Comparison of ENCODE assay signal across 23 cellular contexts in genomic region chr1:87612966-87613365, GRCh38.
"Had no signal": no experiment of that assay in that cellular context is flagged by ENCODE, and none has a peak within 500 bp of the region (broad histone marks: within the 10 kb centered on the region; RNA-seq: fewer than 3 reads in every experiment).

No MANE protein-coding gene starts in this region.

- ATAC-seq: activated CD8-positive, alpha-beta T cell treated with anti-CD3 and anti-CD28 coated beads, Interleukin-2, amount 10 ng/mL, durations not matched to agents 7 days and 5 days; activated naive CD4-positive, alpha-beta T cell treated with anti-CD3 and anti-CD28 coated beads, Interleukin-2, amount 50 U/mL, for 72 hours; activated T-cell treated with anti-CD3 and anti-CD28 coated beads, Interleukin-2, amount 50 U/mL, for 72 hours; body of pancreas; left ventricle myocardium superior; right lobe of liver; stimulated activated naive CD8-positive, alpha-beta T cell treated with anti-CD3 and anti-CD28 coated beads, Interleukin-15, Interleukin-2, amounts not matched to agents 100 U/mL and 50 U/mL, for 24 hours had no signal

- H3K27ac Mint-ChIP-seq: activated B cell treated with CpG ODN at 0.5 μM for 24 hours; activated CD8-positive, alpha-beta T cell treated with anti-CD3 and anti-CD28 coated beads, Interleukin-2, amount 10 ng/mL, durations not matched to agents 7 days and 5 days; activated naive CD4-positive, alpha-beta T cell treated with anti-CD3 and anti-CD28 coated beads, Interleukin-2, amount 50 U/mL, for 72 hours; activated T-cell treated with anti-CD3 and anti-CD28 coated beads, Interleukin-2, amount 50 U/mL, for 72 hours; T-helper 2 cell treated with Interferon-gamma antibody and Interleukin-4, amounts not matched to agents 5 μg/mL and 100 μg/mL, for 36 hours had no signal

- FAIRE-seq: colon, frontal cortex, islet of Langerhans had no signal

- H3K4me1 ChIP-seq: body of pancreas, right lobe of liver, testis, upper lobe of left lung had no signal

- H3K4me1 Mint-ChIP-seq: activated B cell treated with CpG ODN at 0.5 μM for 24 hours had no signal

- H3K36me3 Mint-ChIP-seq: activated naive CD4-positive, alpha-beta T cell treated with anti-CD3 and anti-CD28 coated beads, Interleukin-2, amount 50 U/mL, for 72 hours had no signal

- H3K27me3 Mint-ChIP-seq: activated B cell treated with CpG ODN at 0.5 μM for 24 hours had no signal

- H3K4me3 Mint-ChIP-seq: activated B cell treated with CpG ODN at 0.5 μM for 24 hours; activated CD8-positive, alpha-beta T cell treated with anti-CD3 and anti-CD28 coated beads, Interleukin-2, amount 10 ng/mL, durations not matched to agents 7 days and 5 days; activated T-cell treated with anti-CD3 and anti-CD28 coated beads, Interleukin-2, amount 50 U/mL, for 72 hours; nephron; T-helper 2 cell treated with Interferon-gamma antibody and Interleukin-4, amounts not matched to agents 5 μg/mL and 100 μg/mL, for 36 hours had no signal

- H3K27ac ChIP-seq: body of pancreas, right lobe of liver, testis, upper lobe of left lung had no signal

- H3K4me3 ChIP-seq: body of pancreas, right lobe of liver, testis, upper lobe of left lung had no signal

- H3K36me3 ChIP-seq: right lobe of liver, upper lobe of left lung had no signal

- DNase-seq: activated B cell treated with CpG ODN at 0.5 μM for 24 hours; activated CD4-positive, alpha-beta T cell treated with anti-CD3 and anti-CD28 coated beads, Interleukin-2, amount 50 U/mL, for 1 hour; activated CD8-positive, alpha-beta T cell treated with anti-CD3 and anti-CD28 coated beads, Interleukin-2, amount 10 ng/mL, durations not matched to agents 7 days and 5 days; activated naive CD4-positive, alpha-beta T cell; activated T-cell treated with anti-CD3 and anti-CD28 coated beads for 4 hours; activated T-cell treated with anti-CD3 and anti-CD28 coated beads, Interleukin-2, amount 50 U/mL, for 72 hours; body of pancreas; effector CD8-positive, alpha-beta T cell; left ventricle myocardium superior; posterior cingulate gyrus; right lobe of liver; stimulated activated CD4-positive, alpha-beta T cell treated with anti-CD3 and anti-CD28 coated beads, Interleukin-12 subunit alpha, Interleukin-12 subunit beta, amount 100 ng/mL, for 4 hours; stimulated activated CD4-positive, alpha-beta T cell treated with anti-CD3 and anti-CD28 coated beads, Interleukin-4, amount 100 ng/mL, for 1 hour; stimulated activated naive CD8-positive, alpha-beta T cell treated with anti-CD3 and anti-CD28 coated beads, Interleukin-15, Interleukin-2, amounts not matched to agents 100 U/mL and 50 U/mL, for 24 hours; T-helper 1 cell; testis; upper lobe of left lung had no signal

- H3K9me3 Mint-ChIP-seq: activated B cell treated with CpG ODN at 0.5 μM for 24 hours; activated T-cell treated with anti-CD3 and anti-CD28 coated beads, Interleukin-2, amount 50 U/mL, for 72 hours; nephron; T-helper 2 cell treated with Interferon-gamma antibody and Interleukin-4, amounts not matched to agents 5 μg/mL and 100 μg/mL, for 36 hours had no signal

- H3K27me3 ChIP-seq: body of pancreas, right lobe of liver, testis, upper lobe of left lung had no signal

- H3K9me3 ChIP-seq: body of pancreas, right lobe of liver, testis, upper lobe of left lung had no signal
